ENCODE assay signal across 8 cellular contexts in the genomic region with DNA sequence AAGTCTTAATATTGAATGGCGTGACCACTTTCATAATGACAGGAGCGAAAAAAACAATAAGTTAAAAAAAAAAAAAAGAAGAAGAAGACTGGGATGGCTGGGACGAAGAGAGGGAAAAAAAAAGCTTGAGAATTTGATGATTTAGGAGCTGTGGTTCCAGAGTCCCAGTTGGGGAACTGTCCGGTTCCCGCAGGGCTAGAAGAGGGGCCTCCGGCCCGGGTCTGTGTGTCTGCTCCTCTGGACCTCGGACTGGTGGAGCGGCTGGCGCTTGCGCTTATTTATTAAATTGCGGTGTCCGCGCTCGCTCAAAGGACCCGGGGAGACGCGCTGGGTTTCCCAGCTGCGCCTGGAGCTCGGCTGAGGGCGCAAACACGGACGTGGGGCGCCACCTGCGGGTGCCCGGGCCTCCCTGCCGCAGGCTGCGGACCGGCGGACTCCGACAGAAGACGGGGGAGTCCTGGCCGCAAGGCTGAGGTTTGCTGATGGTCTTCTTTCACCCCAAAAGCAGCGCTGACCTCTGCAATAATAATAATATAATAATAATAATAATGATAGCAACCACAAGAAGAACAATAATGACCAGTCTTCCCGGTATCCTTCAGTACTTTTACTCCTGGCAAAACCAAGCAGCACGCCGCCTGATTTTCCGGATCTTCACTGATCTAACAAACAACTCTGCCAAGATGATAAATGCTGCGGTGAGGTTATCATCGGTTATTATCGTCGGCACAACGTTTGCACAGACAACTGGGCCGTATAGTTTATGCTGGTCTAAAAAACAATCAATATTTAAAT. TPM values are rescaled to one million over a fixed set of nuclear protein-coding genes. Genes with fewer than 3 reads are reported as not detected.
DNase-seq lines count a peak whose midpoint lies in the region; TF ChIP-seq lines count a peak whose summit lies in the region.

CBLN2 (minus strand) TSS at position 251 of the 795 bp plus-strand sequence. CDS start 2,182 bp downstream, outside the sequence.

- H3K27ac ChIP-seq in SU-DHL-6 (ENCODE audit: low read depth, low read length) (no peak within 1 kb of the TSS), urinary bladder (ENCODE audit: low read depth) (no peak within 1 kb of the TSS)

- no peaks in the 10 kb centered on the region for H3K9me2 ChIP-seq in SU-DHL-6 (replicated peaks; ENCODE audit: insufficient read depth, low read length)

- H3K27me3 ChIP-seq in H7 (ENCODE audit: control insufficient read depth, insufficient read depth, low read length) (peaks cover 50% of the 10 kb centered on the region), SU-DHL-6 (ENCODE audit: low read length) (no peaks in the 10 kb centered on the region)

- H3F3A ChIP-seq in SU-DHL-6 (ENCODE audit: insufficient read depth), result no peaks in the 10 kb centered on the region

- peak; percentile 90 for TF ChIP-seq CTCF in LNCAP (IDR thresholded peaks at IDR 0.05)
- TF ChIP-seq CTCF in SU-DHL-6 (IDR thresholded peaks at IDR 0.05; ENCODE audit: insufficient read depth, low read length, poor library complexity, severe bottlenecking), result peak; percentile 42

- no peaks in the 10 kb centered on the region for H4K20me1 ChIP-seq in SU-DHL-6 (ENCODE audit: low read depth, low read length)

- no peak within 1 kb of the TSS for H3K4me2 ChIP-seq in SU-DHL-6 (ENCODE audit: low read depth, low read length, poor library complexity, severe bottlenecking)

- no peaks in the 10 kb centered on the region for H3K4me1 ChIP-seq in urinary bladder (ENCODE audit: insufficient read depth)

- H3K9ac ChIP-seq in SU-DHL-6 (ENCODE audit: low read length), result no peak within 1 kb of the TSS

- H3K4me3 ChIP-seq in H7 (ENCODE audit: insufficient read depth, low read depth, low read length) (peak within 1 kb of the TSS; percentile 16; the same call in 1 of the 2 replicates), SU-DHL-6 (ENCODE audit: insufficient read depth, low read length, poor library complexity, severe bottlenecking) (no peak within 1 kb of the TSS), urinary bladder (ENCODE audit: low read depth, low read length) (peak within 1 kb of the TSS; percentile 32)

- DNase-seq in activated CD8-positive, alpha-beta memory T cell treated with anti-CD3 and anti-CD28 coated beads for 24 hours, result peak; percentile 65
- DNase-seq in activated CD8-positive, alpha-beta memory T cell treated with anti-CD3 and anti-CD28 coated beads, Interleukin-2, amount 50 U/mL, for 4 hours, result no peak
- peak; percentile 90 for DNase-seq in H7
- peak; percentile 53 for DNase-seq in epidermal melanocyte (ENCODE audit: insufficient read length, low spot score)
- peak; percentile 52 for DNase-seq in mucosa of gallbladder (ENCODE audit: low spot score)

- H3K79me2 ChIP-seq in SU-DHL-6 (ENCODE audit: insufficient read depth, low read length), result no peaks in the 10 kb centered on the region

- H2AFZ ChIP-seq in SU-DHL-6 (ENCODE audit: low read depth, low read length, severe bottlenecking), result no peak within 1 kb of the TSS

- no peaks in the 10 kb centered on the region for H3K36me3 ChIP-seq in H7 (replicated peaks; ENCODE audit: control insufficient read depth, insufficient read depth, low read length)
- no peaks in the 10 kb centered on the region for H3K36me3 ChIP-seq in SU-DHL-6 (ENCODE audit: low read length)
- H3K36me3 ChIP-seq in urinary bladder (ENCODE audit: insufficient read depth), result no peaks in the 10 kb centered on the region

- H3K9me3 ChIP-seq in SU-DHL-6 (ENCODE audit: insufficient read depth, low read length), result no peaks in the 10 kb centered on the region

- WGBS in urinary bladder, result 2% methylated on average over 44 of the region's 44 CpGs

RNA-seq across cellular contexts. Expression of gene CBLN2, which starts in this region (rescaled TPM):
- not detected in 2 replicates for total RNA-seq in H7 (2014; rRNA removed; shearing (Covaris generic))
- 0.40 TPM for total RNA-seq in mucosa of gallbladder
- 5.2 TPM for total RNA-seq in urinary bladder
- 0.23 TPM for polyA plus RNA-seq in urinary bladder

Comparison
In these comparisons a context has a peak if more than half of its experiments do, and no peak if none do; other contexts are left out.
1. Peak in DNase-seq and H3K4me3 ChIP-seq in H7; RNA of the gene not detected or under 1 TPM.
2. Peak in DNase-seq in mucosa of gallbladder; RNA of the gene not detected or under 1 TPM.